Comparison of ENCODE assay signal across 29 cellular contexts in genomic region chr4:138858419-138858818, GRCh38.
"Had no signal": no experiment of that assay in that cellular context is flagged by ENCODE, and none has a peak within 500 bp of the region (broad histone marks: within the 10 kb centered on the region; RNA-seq: fewer than 3 reads in every experiment).

No MANE protein-coding gene starts in this region.

- H3K4me1 Mint-ChIP-seq: naive B cell; neural crest cell; stimulated activated memory B cell treated with anti-CD40 and anti-IgM and Interleukin-4, amounts not matched to agents 10 μg/mL and 1 μg/mL and 100 μg/mL, for 72 hours; stimulated activated naive CD8-positive, alpha-beta T cell treated with anti-CD3 and anti-CD28 coated beads, Interleukin-15, amount 100 ng/mL, for 72 hours had no signal

- ATAC-seq: naive thymus-derived CD8-positive, alpha-beta T cell; natural killer cell treated with Interleukin-12 subunit alpha and Interleukin-12 subunit beta and Interleukin-15 and Interleukin-18, amount 100 ng/mL, for 72 hours; right lobe of liver; stimulated activated memory B cell treated with anti-CD40 and anti-IgM and Interleukin-4, amounts not matched to agents 10 μg/mL and 1 μg/mL and 100 μg/mL, for 72 hours; stimulated activated naive CD8-positive, alpha-beta T cell treated with anti-CD3 and anti-CD28 coated beads, Interleukin-15, amount 100 ng/mL, for 72 hours; stimulated activated naive CD8-positive, alpha-beta T cell treated with anti-CD3 and anti-CD28 coated beads, Interleukin-15, Interleukin-2, amounts not matched to agents 100 U/mL and 50 U/mL, for 24 hours had no signal

- FAIRE-seq: pancreas, small intestine had no signal

- H3K27me3 ChIP-seq: pancreas, right atrium auricular region, right lobe of liver, sigmoid colon, testis, tibial artery, transverse colon, uterus had no signal

- H3K4me1 ChIP-seq: pancreas, prostate gland, right atrium auricular region, right lobe of liver, sigmoid colon, suprapubic skin, testis, tibial artery, transverse colon, uterus had no signal

- H3K27ac ChIP-seq: neutrophil, pancreas, prostate gland, right lobe of liver, sigmoid colon, suprapubic skin, testis, tibial artery, transverse colon, uterus had no signal

- H3K36me3 Mint-ChIP-seq: naive B cell; natural killer cell treated with Interleukin-12 subunit alpha and Interleukin-12 subunit beta and Interleukin-15 and Interleukin-18, amount 100 ng/mL, for 72 hours; stimulated activated memory B cell treated with anti-CD40 and anti-IgM and Interleukin-4, amounts not matched to agents 10 μg/mL and 1 μg/mL and 100 μg/mL, for 72 hours; type B pancreatic cell had no signal

- H3K9me3 ChIP-seq: neutrophil, pancreas, prostate gland, right atrium auricular region, right lobe of liver, sigmoid colon, suprapubic skin, testis, tibial artery, transverse colon, uterus had no signal

- H3K4me3 Mint-ChIP-seq: naive B cell; naive thymus-derived CD8-positive, alpha-beta T cell; natural killer cell treated with Interleukin-12 subunit alpha and Interleukin-12 subunit beta and Interleukin-15 and Interleukin-18, amount 100 ng/mL, for 72 hours; nephron progenitor cell; neural crest cell; stimulated activated memory B cell treated with anti-CD40 and anti-IgM and Interleukin-4, amounts not matched to agents 10 μg/mL and 1 μg/mL and 100 μg/mL, for 72 hours; stimulated activated naive CD8-positive, alpha-beta T cell treated with anti-CD3 and anti-CD28 coated beads, Interleukin-15, amount 100 ng/mL, for 72 hours; type B pancreatic cell had no signal

- H3K9me3 Mint-ChIP-seq: natural killer cell treated with Interleukin-12 subunit alpha and Interleukin-12 subunit beta and Interleukin-15 and Interleukin-18, amount 100 ng/mL, for 72 hours; stimulated activated memory B cell treated with anti-CD40 and anti-IgM and Interleukin-4, amounts not matched to agents 10 μg/mL and 1 μg/mL and 100 μg/mL, for 72 hours; type B pancreatic cell had no signal

- H3K36me3 ChIP-seq: neutrophil, pancreas, prostate gland, right atrium auricular region, right lobe of liver, sigmoid colon, suprapubic skin, tibial artery, transverse colon, uterus had no signal

- H3K4me3 ChIP-seq: pancreas, prostate gland, right atrium auricular region, right lobe of liver, sigmoid colon, suprapubic skin, testis, tibial artery, transverse colon, uterus had no signal

- H3K27ac Mint-ChIP-seq: naive B cell; naive thymus-derived CD8-positive, alpha-beta T cell; natural killer cell treated with Interleukin-12 subunit alpha and Interleukin-12 subunit beta and Interleukin-15 and Interleukin-18, amount 100 ng/mL, for 72 hours; stimulated activated memory B cell treated with anti-CD40 and anti-IgM and Interleukin-4, amounts not matched to agents 10 μg/mL and 1 μg/mL and 100 μg/mL, for 72 hours; stimulated activated naive CD8-positive, alpha-beta T cell treated with anti-CD3 and anti-CD28 coated beads, Interleukin-15, amount 100 ng/mL, for 72 hours; type B pancreatic cell had no signal

- DNase-seq: naive B cell; naive thymus-derived CD8-positive, alpha-beta T cell; nephron progenitor cell; nucleus accumbens; pancreas; retina; right lobe of liver; sigmoid colon; small intestine; stimulated activated CD4-positive, alpha-beta T cell treated with anti-CD3 and anti-CD28 coated beads, Interleukin-15, amount 100 ng/mL, for 24 hours; stimulated activated CD4-positive, alpha-beta T cell treated with anti-CD3 and anti-CD28 coated beads, Interleukin-2, amount 100 ng/mL, for 24 hours; stimulated activated CD4-positive, alpha-beta T cell treated with anti-CD3 and anti-CD28 coated beads, Interleukin-2, amount 100 ng/mL, for 48 hours; stimulated activated CD4-positive, alpha-beta T cell treated with anti-CD3 and anti-CD28 coated beads, Interleukin-4, amount 100 ng/mL, for 24 hours; stimulated activated naive CD4-positive, alpha-beta T cell; stimulated activated naive CD8-positive, alpha-beta T cell treated with anti-CD3 and anti-CD28 coated beads, Interleukin-15, amount 100 ng/mL, for 72 hours; stimulated activated naive CD8-positive, alpha-beta T cell treated with anti-CD3 and anti-CD28 coated beads, Interleukin-15, Interleukin-2, amounts not matched to agents 100 U/mL and 50 U/mL, for 24 hours; substantia nigra; testis; tibial artery; transverse colon; uterus had no signal
